ENCODE assay signal across 16 cellular contexts in the genomic region with DNA sequence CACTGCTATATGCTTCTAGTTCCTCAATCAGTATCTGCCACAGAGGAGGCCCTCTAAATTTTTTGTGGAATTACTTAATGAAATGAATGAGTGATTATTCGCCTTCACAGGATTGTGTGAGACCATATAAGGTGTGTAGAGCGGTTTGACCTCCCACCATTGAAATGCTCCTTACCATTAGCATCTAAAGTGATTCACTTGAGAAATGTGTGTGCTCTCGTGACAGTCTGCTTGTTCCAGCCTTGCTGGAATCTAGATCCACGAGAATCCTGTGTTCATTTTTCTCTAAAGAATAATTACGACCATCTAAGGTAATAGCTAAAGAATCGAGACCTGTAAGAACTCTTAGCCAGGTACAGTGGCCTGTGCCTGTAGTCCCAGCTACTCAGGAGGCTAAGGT.
A peak's percentile ranks its signal among the peaks of the same experiment; 100 is the strongest.
DNase-seq lines count a peak whose midpoint lies in the region; ATAC-seq, FAIRE-seq and TF ChIP-seq lines count a peak whose summit lies in the region.
"Had no signal": no experiment of that assay in that cellular context is flagged by ENCODE, and none has a peak within 500 bp of the region (broad histone marks: within the 10 kb centered on the region; RNA-seq: fewer than 3 reads in every experiment).

No MANE protein-coding gene starts in this region.

- no peak overlapping the region for H2AFZ ChIP-seq in ACC112 (ENCODE audit: low read length, unreplicated experiment)
- no peak overlapping the region for H2AFZ ChIP-seq in IMR-90 (replicated peaks; ENCODE audit: low read length, poor library complexity)
- no peak overlapping the region for H2AFZ ChIP-seq in astrocyte (ENCODE audit: low read depth, low read length)
- no peak overlapping the region for H2AFZ ChIP-seq in trophoblast cell (ENCODE audit: insufficient read depth, low read length, poor library complexity)
- H2AFZ ChIP-seq in osteoblast (ENCODE audit: low read length): no peak overlapping the region

- H3K9me3 Mint-ChIP-seq in astrocyte (ENCODE audit: unreplicated experiment): no peaks in the 10 kb centered on the region
- H3K9me3 Mint-ChIP-seq: CD4-positive, alpha-beta memory T cell; HFFc6 had no signal

- DNase-seq in IMR-90: no peak
- peak; percentile 55 for DNase-seq in astrocyte (ENCODE audit: low read depth)
- DNase-seq in trophoblast cell: peak; percentile 53 to 82
- DNase-seq in posterior cingulate gyrus: no peak
- no peak for DNase-seq in osteoblast (ENCODE audit: insufficient read length, low spot score, missing footprints)
- no peak for DNase-seq in DMS53 (lab: John Stamatoyannopoulos, UW)
- DNase-seq: BE2C; CD4-positive, alpha-beta memory T cell; DND-41; GDM1; GOT3; HCEC 1CT; HFFc6 had no signal

- 82% methylated on average over 2 of the region's 6 CpGs; no CpG with 5 or more reads in 1 of the 2 experiments for WGBS in IMR-90 (ENCODE audit: extremely low coverage in 2 of 2, insufficient read length in 1 of 2), 2 experiments
- WGBS in trophoblast cell (ENCODE audit: extremely low coverage, insufficient coverage, insufficient read length): no CpG with 5 or more reads among the region's 6 CpGs

- intact Hi-C loops in IMR-90 (cut with micrococcal nuclease): no loop called here
- intact Hi-C loops in posterior cingulate gyrus (cut with DNase I): no loop called here

- H2BK5ac ChIP-seq in IMR-90 (ENCODE audit: low read depth, low read length, poor library complexity, severe bottlenecking): no peak overlapping the region
- H2BK5ac ChIP-seq in trophoblast cell (ENCODE audit: low read depth, low read length, poor library complexity): peak overlapping the region; percentile 13

- H4K5ac ChIP-seq in IMR-90 (ENCODE audit: low read depth, low read length): no peak overlapping the region

- dilution Hi-C loops in IMR-90 (cut with HindIII; ENCODE audit: low sequenced_read_pairs, unreplicated experiment): no loop called here

- no peak overlapping the region for H3K4me3 Mint-ChIP-seq in astrocyte (ENCODE audit: unreplicated experiment)
- H3K4me3 Mint-ChIP-seq: CD4-positive, alpha-beta memory T cell; HFFc6 had no signal

- no peak overlapping the region for H2BK20ac ChIP-seq in IMR-90 (ENCODE audit: low read depth, low read length)

- H3K4me2 ChIP-seq in IMR-90 (ENCODE audit: low read depth, low read length) (no peak overlapping the region), astrocyte (ENCODE audit: low read length) (no peak overlapping the region), trophoblast cell (ENCODE audit: low read length) (no peak overlapping the region), osteoblast (ENCODE audit: insufficient read depth, low read length) (no peak overlapping the region)

- peaks cover 72% of the 10 kb centered on the region for H3K4me1 Mint-ChIP-seq in astrocyte (ENCODE audit: low read depth, unreplicated experiment)

- H4K12ac ChIP-seq in trophoblast cell (ENCODE audit: low read depth, low read length): no peak overlapping the region

- H3K23ac ChIP-seq in IMR-90 (ENCODE audit: low read depth, low read length): no peak overlapping the region
- H3K23ac ChIP-seq in trophoblast cell (ENCODE audit: low read length): no peak overlapping the region

- H3K56ac ChIP-seq in IMR-90 (ENCODE audit: extremely low read depth, insufficient read depth, low read length): no peak overlapping the region

- no peak overlapping the region for H2BK120ac ChIP-seq in IMR-90 (ENCODE audit: low read depth, low read length)
- no peak overlapping the region for H2BK120ac ChIP-seq in trophoblast cell (ENCODE audit: insufficient read depth, low read length, poor library complexity)

- POLR2A ChIA-PET in IMR-90 (lab: Charles Lee; ENCODE audit: unreplicated experiment): no interaction called here

- H3K27ac ChIP-seq in ACC112 (ENCODE audit: low read depth, low read length) (peak overlapping the region; percentile 20; the same call in 1 of the 2 replicates), IMR-90 (ENCODE audit: insufficient read depth, low read length) (no peak overlapping the region), astrocyte (ENCODE audit: low read depth, low read length) (no peak overlapping the region), trophoblast cell (ENCODE audit: low read depth, low read length) (no peak overlapping the region), osteoblast (ENCODE audit: low read depth, low read length) (no peak overlapping the region)
- H3K27ac ChIP-seq: C4-2B had no signal

- CTCF ChIA-PET in IMR-90 (lab: Yijun Ruan, JAX): interaction anchor here (0.8 kb wide), 1 partner anchor 9 kb away, joined by 3 read pairs; no protein-coding TSS in a partner anchor

- H3K27ac Mint-ChIP-seq in astrocyte (ENCODE audit: unreplicated experiment): peak overlapping the region; percentile 77
- H3K27ac Mint-ChIP-seq: CD4-positive, alpha-beta memory T cell; HFFc6 had no signal

- no peak overlapping the region for H3K9ac ChIP-seq in IMR-90 (ENCODE audit: low read depth, low read length)
- H3K9ac ChIP-seq in astrocyte (ENCODE audit: low read length): no peak overlapping the region
- H3K9ac ChIP-seq in trophoblast cell (ENCODE audit: low read length): no peak overlapping the region

- 0 out of 2 replicates have a peak overlapping the region, but pooled peaks have one; percentile 50 for H3K18ac ChIP-seq in IMR-90 (ENCODE audit: low read depth, low read length)
- peak overlapping the region; percentile 45 for H3K18ac ChIP-seq in trophoblast cell (ENCODE audit: low read length)

- H4K20me1 ChIP-seq in IMR-90 (ENCODE audit: insufficient read depth, low read length) (peaks cover 82% of the 10 kb centered on the region), astrocyte (ENCODE audit: insufficient read depth, low read length) (peaks cover 74% of the 10 kb centered on the region), osteoblast (ENCODE audit: insufficient read depth, low read length) (peaks cover 76% of the 10 kb centered on the region)

- no peak for TF ChIP-seq RAD21 in IMR-90 (IDR thresholded peaks at IDR 0.05; ENCODE audit: low read length)

- H3K36me3 ChIP-seq in ACC112 (ENCODE audit: insufficient read depth, low read length): peaks cover 8% of the 10 kb centered on the region; the same call in 1 of the 2 replicates
- peaks cover 6% of the 10 kb centered on the region for H3K36me3 ChIP-seq in IMR-90 (ENCODE audit: control insufficient read depth, insufficient read depth, low read length)
- no peaks in the 10 kb centered on the region for H3K36me3 ChIP-seq in astrocyte (ENCODE audit: insufficient read depth, low read length)
- H3K36me3 ChIP-seq in trophoblast cell (ENCODE audit: control insufficient read depth in 1 of 2, insufficient read depth in 2 of 2, low read length in 2 of 2): no peaks in the 10 kb centered on the region
- H3K36me3 ChIP-seq in osteoblast (ENCODE audit: insufficient read depth, low read length): peaks cover 21% of the 10 kb centered on the region
- H3K36me3 ChIP-seq: BE2C had no signal

- no peak for TF ChIP-seq POLR2A in IMR-90 (IDR thresholded peaks at IDR 0.05; ENCODE audit: low read depth, low read length)

- peaks cover 12% of the 10 kb centered on the region for H3K36me3 Mint-ChIP-seq in astrocyte (ENCODE audit: low read depth, unreplicated experiment)

- no peak overlapping the region for H4K91ac ChIP-seq in IMR-90 (ENCODE audit: insufficient read depth, low read depth, low read length)
- no peak overlapping the region for H4K91ac ChIP-seq in trophoblast cell (ENCODE audit: low read depth, low read length)

- H3K4ac ChIP-seq in IMR-90 (ENCODE audit: low read depth, low read length): no peak overlapping the region
- peak overlapping the region; percentile 62 for H3K4ac ChIP-seq in trophoblast cell (ENCODE audit: low read depth, low read length)

- no peak for FAIRE-seq in astrocyte (lab: Jason Lieb, UNC)
- FAIRE-seq: GM12892 had no signal

- H3K79me2 ChIP-seq in ACC112 (ENCODE audit: control insufficient read depth, insufficient read depth, low read length, unreplicated experiment) (peaks cover 96% of the 10 kb centered on the region), astrocyte (ENCODE audit: insufficient read depth, low read length) (peaks cover 97% of the 10 kb centered on the region), trophoblast cell (ENCODE audit: control insufficient read depth, insufficient read depth, low read length, poor library complexity) (peaks cover 4% of the 10 kb centered on the region), osteoblast (ENCODE audit: insufficient read depth, low read length) (peaks cover 97% of the 10 kb centered on the region)

- peaks cover 23% of the 10 kb centered on the region for H3K9me1 ChIP-seq in IMR-90 (ENCODE audit: insufficient read depth, low read length)

- H4K8ac ChIP-seq in IMR-90 (ENCODE audit: low read depth in 2 of 2, low read length in 2 of 2): no peak overlapping the region
- no peak overlapping the region for H4K8ac ChIP-seq in trophoblast cell (ENCODE audit: low read depth, low read length)

- no peaks in the 10 kb centered on the region for H3K27me3 Mint-ChIP-seq in astrocyte (ENCODE audit: low read depth, unreplicated experiment)
- H3K27me3 Mint-ChIP-seq: CD4-positive, alpha-beta memory T cell had no signal

- H3K27me3 ChIP-seq in ACC112 (ENCODE audit: insufficient read depth, low read length): no peaks in the 10 kb centered on the region
- H3K27me3 ChIP-seq in IMR-90 (ENCODE audit: control insufficient read depth, insufficient read depth, low read length): no peaks in the 10 kb centered on the region
- no peaks in the 10 kb centered on the region for H3K27me3 ChIP-seq in astrocyte (ENCODE audit: insufficient read depth, low read length)
- no peaks in the 10 kb centered on the region for H3K27me3 ChIP-seq in trophoblast cell (ENCODE audit: insufficient read depth, low read length)
- H3K27me3 ChIP-seq in osteoblast (ENCODE audit: insufficient read depth, low read length): no peaks in the 10 kb centered on the region
- H3K27me3 ChIP-seq: BE2C had no signal

- no TSS peak for BruUV-seq in IMR-90 (replicated peaks; lab: Mats Ljungman, UMichigan)

- no peak overlapping the region for H2BK15ac ChIP-seq in IMR-90 (ENCODE audit: low read depth, low read length)

- no peak overlapping the region for H2AK9ac ChIP-seq in IMR-90 (replicated peaks; ENCODE audit: low read depth, low read length, poor library complexity)

- H3K9me3 ChIP-seq in IMR-90 (ENCODE audit: control insufficient read depth, insufficient read depth, low read length) (no peaks in the 10 kb centered on the region), astrocyte (ENCODE audit: insufficient read depth, low read depth, low read length) (no peaks in the 10 kb centered on the region), trophoblast cell (ENCODE audit: insufficient read depth, low read depth, low read length) (no peaks in the 10 kb centered on the region), osteoblast (ENCODE audit: low read depth, low read length) (no peaks in the 10 kb centered on the region)
- H3K9me3 ChIP-seq: BE2C had no signal

- ATAC-seq in IMR-90 (ENCODE audit: low read depth): no peak

- H3K4me1 ChIP-seq in ACC112 (ENCODE audit: control insufficient read depth, insufficient read depth, low read length, unreplicated experiment) (peaks cover 38% of the 10 kb centered on the region), IMR-90 (ENCODE audit: control insufficient read depth, insufficient read depth, low read length) (peaks cover 21% of the 10 kb centered on the region), astrocyte (ENCODE audit: insufficient read depth, low read length) (peaks cover 28% of the 10 kb centered on the region), trophoblast cell (ENCODE audit: control insufficient read depth in 1 of 2, insufficient read depth in 2 of 2, low read length in 2 of 2) (peaks cover 8 to 13% of the 10 kb centered on the region in 2 experiments), osteoblast (ENCODE audit: insufficient read depth, low read length) (peaks cover 27% of the 10 kb centered on the region)
- H3K4me1 ChIP-seq: BE2C had no signal

- no peak overlapping the region for H2BK12ac ChIP-seq in trophoblast cell (ENCODE audit: low read length)

- 0 out of 2 replicates have a peak overlapping the region, but pooled peaks have one; percentile 37 for H3K14ac ChIP-seq in IMR-90 (replicated peaks; ENCODE audit: low read depth, low read length)
- no peak overlapping the region for H3K14ac ChIP-seq in trophoblast cell (ENCODE audit: low read length)

- H3K4me3 ChIP-seq in ACC112 (ENCODE audit: low read depth, low read length): no peak overlapping the region
- H3K4me3 ChIP-seq in IMR-90 (ENCODE audit: insufficient read depth, low read depth, low read length): no peak overlapping the region
- no peak overlapping the region for H3K4me3 ChIP-seq in astrocyte (ENCODE audit: insufficient read depth, low read depth, low read length)
- H3K4me3 ChIP-seq in trophoblast cell (ENCODE audit: low read depth, low read length): no peak overlapping the region
- H3K4me3 ChIP-seq in osteoblast (ENCODE audit: insufficient read depth, low read length): no peak overlapping the region

- peaks cover 35 to 74% of the 10 kb centered on the region in 2 experiments for H3K79me1 ChIP-seq in IMR-90 (ENCODE audit: low read depth in 1 of 2, low read length in 2 of 2)
- H3K79me1 ChIP-seq in trophoblast cell (ENCODE audit: low read length): peaks cover 3% of the 10 kb centered on the region

- no peak for TF ChIP-seq CTCF in IMR-90 (conservative IDR thresholded peaks at IDR 0.05; ENCODE audit: low read depth, low read length)
- TF ChIP-seq CTCF in astrocyte (IDR thresholded peaks at IDR 0.05; ENCODE audit: insufficient read depth, low read depth, low read length): no peak
- no peak for TF ChIP-seq CTCF in osteoblast (IDR thresholded peaks at IDR 0.05; ENCODE audit: extremely low read depth, low read depth, low read length)

- no peak overlapping the region for H2AK5ac ChIP-seq in IMR-90 (ENCODE audit: low read depth, low read length)
- no peak overlapping the region for H2AK5ac ChIP-seq in trophoblast cell (ENCODE audit: low read length)

- in situ Hi-C loops in IMR-90 (cut with MboI; ENCODE audit: low sequenced_read_pairs): no loop called here

Comparison
In these comparisons a context has a peak if more than half of its experiments do, and no peak if none do; other contexts are left out.
1. DNase-seq: peak in astrocyte (single experiment) and trophoblast cell (2 of 2); none in IMR-90 (single experiment), posterior cingulate gyrus (0 of 10), osteoblast (single experiment) and DMS53 (single experiment).